ENCODE assay signal across 11 cellular contexts in genomic region chr5:68683632-68684035, GRCh38.
A peak's percentile ranks its signal among the peaks of the same experiment; 100 is the strongest.
DNase-seq lines count a peak whose midpoint lies in the region; ATAC-seq and TF ChIP-seq lines count a peak whose summit lies in the region.
"Had no signal": no experiment of that assay in that cellular context is flagged by ENCODE, and none has a peak within 500 bp of the region (broad histone marks: within the 10 kb centered on the region; RNA-seq: fewer than 3 reads in every experiment).

No MANE protein-coding gene starts in this region.

- no peak overlapping the region for H3K27ac ChIP-seq in Panc1 (ENCODE audit: low read length)
- H3K27ac ChIP-seq in trophoblast cell (ENCODE audit: low read depth, low read length): peak overlapping the region; percentile 89

- no peak overlapping the region for H3K9ac ChIP-seq in trophoblast cell (ENCODE audit: low read length)

- TF ChIP-seq CTCF in Panc1 (IDR thresholded peaks at IDR 0.05): no peak
- no peak for TF ChIP-seq CTCF in fibroblast of pulmonary artery (IDR thresholded peaks at IDR 0.05; ENCODE audit: low read length, missing control alignments)

- H3K14ac ChIP-seq in trophoblast cell (ENCODE audit: low read length): no peak overlapping the region

- H4K8ac ChIP-seq in trophoblast cell (ENCODE audit: low read depth, low read length): no peak overlapping the region

- H3K79me1 ChIP-seq in trophoblast cell (ENCODE audit: low read length): peaks cover 19% of the 10 kb centered on the region

- H3K36me3 ChIP-seq in Panc1 (ENCODE audit: control insufficient read depth, insufficient read depth, low read length): no peaks in the 10 kb centered on the region
- H3K36me3 ChIP-seq in trophoblast cell (ENCODE audit: control insufficient read depth in 1 of 2, insufficient read depth in 2 of 2, low read length in 2 of 2): no peaks in the 10 kb centered on the region

- H3K4ac ChIP-seq in trophoblast cell (ENCODE audit: low read depth, low read length): no peak overlapping the region

- H4K91ac ChIP-seq in trophoblast cell (ENCODE audit: low read depth, low read length): no peak overlapping the region

- POLR2A ChIA-PET in Panc1 (lab: Charles Lee): no interaction called here

- CTCF ChIA-PET in Panc1 (lab: Charles Lee): no interaction called here

- no peaks in the 10 kb centered on the region for H3K4me1 ChIP-seq in Panc1 (ENCODE audit: control insufficient read depth, insufficient read depth, low read length)
- peaks cover 16 to 20% of the 10 kb centered on the region in 2 experiments for H3K4me1 ChIP-seq in trophoblast cell (ENCODE audit: control insufficient read depth in 1 of 2, insufficient read depth in 2 of 2, low read length in 2 of 2)

- BruUV-seq in Panc1 (replicated peaks; lab: Mats Ljungman, UMichigan): no TSS peak

- no peak overlapping the region for H4K12ac ChIP-seq in trophoblast cell (ENCODE audit: low read depth, low read length)

- H2BK120ac ChIP-seq in trophoblast cell (ENCODE audit: insufficient read depth, low read length, poor library complexity): no peak overlapping the region

- H2BK12ac ChIP-seq in trophoblast cell (ENCODE audit: low read length): no peak overlapping the region

- no CpG with 5 or more reads among the region's 5 CpGs for WGBS in trophoblast cell (ENCODE audit: extremely low coverage, insufficient coverage, insufficient read length)

- H3K4me2 ChIP-seq in trophoblast cell (ENCODE audit: low read length): no peak overlapping the region

- H3K18ac ChIP-seq in trophoblast cell (ENCODE audit: low read length): no peak overlapping the region

- 0 out of 2 replicates have a peak, but pooled peaks cover 2% of the 10 kb centered on the region for H3K27me3 ChIP-seq in Panc1 (ENCODE audit: control insufficient read depth, insufficient read depth, low read length)
- no peaks in the 10 kb centered on the region for H3K27me3 ChIP-seq in trophoblast cell (ENCODE audit: insufficient read depth, low read length)

- no peak overlapping the region for H2AK5ac ChIP-seq in trophoblast cell (ENCODE audit: low read length)

- intact Hi-C loops in Panc1 (cut with micrococcal nuclease; ENCODE audit: unreplicated experiment): no loop called here

- no peak overlapping the region for H2AFZ ChIP-seq in trophoblast cell (ENCODE audit: insufficient read depth, low read length, poor library complexity)

- H3K4me3 ChIP-seq in Panc1 (ENCODE audit: low read depth in 2 of 2, low read length in 2 of 2): no peak overlapping the region
- no peak overlapping the region for H3K4me3 ChIP-seq in fibroblast of pulmonary artery (replicated peaks; ENCODE audit: low read depth, low read length)
- H3K4me3 ChIP-seq in trophoblast cell (ENCODE audit: low read depth, low read length): no peak overlapping the region

- ATAC-seq in Panc1 (no peak), GM19328 (IDR thresholded peaks at IDR 0.05; ENCODE audit: unreplicated experiment) (no peak)
- ATAC-seq in activated CD4-positive, CD25-positive, alpha-beta regulatory T cell treated with anti-CD3 and anti-CD28 coated beads, Interleukin-2, amount 50 U/mL, for 24 hours: no peak
- ATAC-seq: T-helper 17 cell had no signal

- no peak overlapping the region for H3K23ac ChIP-seq in trophoblast cell (ENCODE audit: low read length)

- peak; percentile 99 for DNase-seq in EH (ENCODE audit: low read depth)
- DNase-seq in Panc1 (ENCODE audit: low read depth, low spot score): peak; percentile 42
- peak; percentile 92 for DNase-seq in fibroblast of pulmonary artery (ENCODE audit: low read depth)
- peak; percentile 78 to 93 for DNase-seq in trophoblast cell
- DNase-seq in NCI-H526 treated with DMSO at 0.1 percent for 48 hours (lab: John Stamatoyannopoulos, UW): no peak
- DNase-seq in epidermal melanocyte (ENCODE audit: insufficient read length, low spot score): no peak
- DNase-seq: activated effector memory CD4-positive, alpha-beta T cell treated with anti-CD3 and anti-CD28 coated beads, Interleukin-2, amount 50 U/mL, for 16 hours; NCI-H1092; T-helper 17 cell had no signal

- no peaks in the 10 kb centered on the region for H3K9me3 ChIP-seq in Panc1 (ENCODE audit: control insufficient read depth, insufficient read depth, low read depth, low read length)
- peaks cover 2% of the 10 kb centered on the region for H3K9me3 ChIP-seq in trophoblast cell (ENCODE audit: insufficient read depth, low read depth, low read length)

- in situ Hi-C loops in Panc1 (cut with HindIII; ENCODE audit: low pct_unique_long_range_greater_than_20kb, low sequenced_read_pairs): no loop called here

- H2BK5ac ChIP-seq in trophoblast cell (ENCODE audit: low read depth, low read length, poor library complexity): peak overlapping the region; percentile 69

- H3K79me2 ChIP-seq in trophoblast cell (ENCODE audit: control insufficient read depth, insufficient read depth, low read length, poor library complexity): no peaks in the 10 kb centered on the region

Comparison
In these comparisons a context has a peak if more than half of its experiments do, and no peak if none do; other contexts are left out.
1. DNase-seq: peak in EH (single experiment), Panc1 (single experiment), fibroblast of pulmonary artery (single experiment) and trophoblast cell (2 of 2); none in NCI-H526 treated with DMSO at 0.1 percent for 48 hours (single experiment) and epidermal melanocyte (single experiment).